In the genomic region with DNA sequence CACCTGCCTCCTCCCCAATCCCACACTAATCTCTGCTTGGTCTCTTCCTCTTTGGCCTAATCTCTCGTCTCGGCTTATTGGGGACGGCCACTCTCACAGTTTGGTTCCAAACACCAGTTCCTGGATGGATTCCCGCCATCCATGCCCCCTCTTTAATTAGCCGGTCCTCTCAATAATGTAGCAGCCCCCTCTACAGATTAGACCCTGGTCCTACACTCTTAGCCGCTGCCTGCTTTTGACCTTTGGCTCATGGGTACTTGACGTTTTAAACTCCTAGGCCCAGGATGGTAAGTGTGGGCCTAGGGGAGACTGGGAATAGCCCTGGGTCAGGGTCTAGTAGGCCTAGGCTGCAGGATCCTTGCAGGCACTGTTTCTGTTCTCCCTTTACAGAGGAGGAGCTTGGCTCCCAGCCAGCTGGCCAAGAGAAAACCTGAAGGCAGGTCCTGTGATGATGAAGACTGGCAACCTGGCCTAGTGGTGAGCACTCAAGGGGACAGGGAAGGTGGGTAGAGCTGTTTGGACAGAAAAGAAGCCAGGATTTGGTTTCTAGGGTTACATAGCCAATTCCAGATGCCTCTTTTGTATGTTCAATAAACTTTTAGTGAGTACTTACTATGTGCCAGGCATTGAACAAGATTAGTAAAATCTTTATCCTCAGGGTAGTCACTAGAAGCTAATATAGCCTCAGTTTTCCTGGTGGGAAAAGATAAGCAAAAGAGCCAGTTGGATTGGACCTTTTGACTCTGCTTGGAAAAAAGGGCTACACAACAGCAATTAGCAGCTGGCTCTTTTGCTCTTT, we compare ENCODE assay signal across 6 cellular contexts. TPM values are rescaled to one million over a fixed set of nuclear protein-coding genes. Genes with fewer than 3 reads are reported as not detected.
DNase-seq lines count a peak whose midpoint lies in the region; ATAC-seq, FAIRE-seq and TF ChIP-seq lines count a peak whose summit lies in the region.

No MANE protein-coding gene starts in this region.

- intact Hi-C loops in activated CD4-positive, alpha-beta memory T cell treated with anti-CD3 and anti-CD28 coated beads for 36 hours (cut with micrococcal nuclease), result no loop called here

- TF ChIP-seq CTCF in LNCaP clone FGC (IDR thresholded peaks at IDR 0.05; ENCODE audit: control insufficient read depth, extremely low read depth, insufficient read depth), result no peak
- no peak for TF ChIP-seq CTCF in D721Med (IDR thresholded peaks at IDR 0.05; ENCODE audit: insufficient read depth, missing control alignments)

- CTCF ChIA-PET in activated CD4-positive, alpha-beta memory T cell treated with anti-CD3 and anti-CD28 coated beads for 36 hours (lab: Charles Lee), result interaction anchor here (0.6 to 2.8 kb wide), 5 partner anchors 24 to 92 kb away, joined by 3 to 16 read pairs (median 4); a partner anchor contains a TSS

- peak overlapping the region; percentile 91 for H3K27ac Mint-ChIP-seq in activated CD4-positive, alpha-beta memory T cell treated with anti-CD3 and anti-CD28 coated beads for 36 hours

- H3K27me3 Mint-ChIP-seq in activated CD4-positive, alpha-beta memory T cell treated with anti-CD3 and anti-CD28 coated beads for 36 hours, result no peaks in the 10 kb centered on the region

- POLR2A ChIA-PET in activated CD4-positive, alpha-beta memory T cell treated with anti-CD3 and anti-CD28 coated beads for 36 hours (lab: Charles Lee), result interaction anchor here (2.2 kb wide), 1 partner anchor 55 kb away, joined by 16 read pairs; a partner anchor contains a TSS

- DNase-seq in DMS79 (lab: John Stamatoyannopoulos, UW), result peak; percentile 73
- DNase-seq in LNCaP clone FGC (ENCODE audit: low read depth), result peak; percentile 30
- peak; percentile 62 for DNase-seq in activated CD4-positive, alpha-beta memory T cell treated with anti-CD3 and anti-CD28 coated beads for 36 hours
- peak; percentile 57 for DNase-seq in left lobe of liver (ENCODE audit: low spot score)
- DNase-seq in D721Med (ENCODE audit: insufficient read length, low spot score), result no peak

- peaks cover 42% of the 10 kb centered on the region for H3K36me3 Mint-ChIP-seq in activated CD4-positive, alpha-beta memory T cell treated with anti-CD3 and anti-CD28 coated beads for 36 hours

- peak overlapping the region; percentile 73 for H3K4me3 ChIP-seq in LNCaP clone FGC (ENCODE audit: low read depth, low read length)

- peaks cover 26% of the 10 kb centered on the region for H3K4me1 Mint-ChIP-seq in activated CD4-positive, alpha-beta memory T cell treated with anti-CD3 and anti-CD28 coated beads for 36 hours (ENCODE audit: low read depth)

- FAIRE-seq in D721Med (lab: Jason Lieb, UNC), result no peak

- no peaks in the 10 kb centered on the region for H3K9me3 Mint-ChIP-seq in activated CD4-positive, alpha-beta memory T cell treated with anti-CD3 and anti-CD28 coated beads for 36 hours

- no peak for ATAC-seq in left lobe of liver
- ATAC-seq in GM19351 (IDR thresholded peaks at IDR 0.05; ENCODE audit: unreplicated experiment), result no peak

- H3K4me3 Mint-ChIP-seq in activated CD4-positive, alpha-beta memory T cell treated with anti-CD3 and anti-CD28 coated beads for 36 hours, result peak overlapping the region; percentile 99

RNA-seq across cellular contexts. Expression of a gene that starts 0.8 kb away (rescaled TPM):
- 10 to 100 TPM; 64.9 to 65.0 TPM for total RNA-seq in activated CD4-positive, alpha-beta memory T cell treated with anti-CD3 and anti-CD28 coated beads for 36 hours
- 0.33 TPM for total RNA-seq in left lobe of liver

RNA-seq across cellular contexts. Expression of a gene that starts 45.2 kb away (rescaled TPM):
- total RNA-seq in activated CD4-positive, alpha-beta memory T cell treated with anti-CD3 and anti-CD28 coated beads for 36 hours, result under 1 TPM; 0.21 to 0.27 TPM
- total RNA-seq in left lobe of liver, result 0.40 TPM

RNA-seq across cellular contexts. Expression of a gene that starts 50.1 kb away (rescaled TPM):
- 10 to 100 TPM; 43.6 to 44.1 TPM for total RNA-seq in activated CD4-positive, alpha-beta memory T cell treated with anti-CD3 and anti-CD28 coated beads for 36 hours
- total RNA-seq in left lobe of liver, result 39.8 TPM

RNA-seq across cellular contexts. Expression of a gene that starts 55.1 kb away (rescaled TPM):
- 10 to 100 TPM; 31.4 to 34.6 TPM for total RNA-seq in activated CD4-positive, alpha-beta memory T cell treated with anti-CD3 and anti-CD28 coated beads for 36 hours
- 23.1 TPM for total RNA-seq in left lobe of liver

RNA-seq across cellular contexts. Expression of a gene that starts 55.2 kb away (rescaled TPM):
- 100 to 1,000 TPM; 351 to 353 TPM for total RNA-seq in activated CD4-positive, alpha-beta memory T cell treated with anti-CD3 and anti-CD28 coated beads for 36 hours
- total RNA-seq in left lobe of liver, result 68.7 TPM

Comparison
In these comparisons a context has a peak if more than half of its experiments do, and no peak if none do; other contexts are left out.
1. RNA of a gene that starts 0.8 kb away (total RNA-seq): 64.9 to 65.0 TPM in activated CD4-positive, alpha-beta memory T cell treated with anti-CD3 and anti-CD28 coated beads for 36 hours; 0.33 TPM in left lobe of liver (single experiment); every median in the first group is over 10 times any median in the second.